Comparison of ENCODE assay signal across 7 cellular contexts in genomic region chr4:38782452-38783108, GRCh38. TPM values are rescaled to one million over a fixed set of nuclear protein-coding genes. Genes with fewer than 3 reads are reported as not detected.
DNase-seq lines count a peak whose midpoint lies in the region; ATAC-seq, FAIRE-seq and TF ChIP-seq lines count a peak whose summit lies in the region.

Gene TLR10, minus strand, starts transcription at chr4:38782990. Its CDS starts 7,400 bp downstream, at chr4:38775590.

- H3K4me3 Mint-ChIP-seq in immature natural killer cell, result peak within 1 kb of the TSS in 1 of 5 donors; percentile 66
- H3K4me3 Mint-ChIP-seq in stimulated activated naive B cell treated with anti-CD40 and anti-IgM and Interleukin-4, amounts not matched to agents 10 μg/mL and 1 μg/mL and 100 μg/mL, for 72 hours, result peak within 1 kb of the TSS; percentile 88

- CTCF ChIA-PET in GM10248 (lab: Yijun Ruan, JAX) (interaction anchor here (0.7 to 9.3 kb wide), 40 partner anchors 12 to 1192 kb away, joined by 3 to 256 read pairs (median 4); partner anchors contain the start of genes TLR1 and TLR6), GM12878 (lab: Yijun Ruan, JAX) (interaction anchor here (0.6 to 8.1 kb wide), 49 partner anchors 8 to 940 kb away, joined by 3 to 449 read pairs (median 5); partner anchors contain the start of genes FAM114A1, TLR1, TLR6 and WDR19)

- peak; percentile 83 for TF ChIP-seq RAD21 in GM12878 (IDR thresholded peaks at IDR 0.05; ENCODE audit: insufficient read depth, low read depth, low read length)

- H3K27ac Mint-ChIP-seq in immature natural killer cell, result no peak within 1 kb of the TSS
- H3K27ac Mint-ChIP-seq in stimulated activated naive B cell treated with anti-CD40 and anti-IgM and Interleukin-4, amounts not matched to agents 10 μg/mL and 1 μg/mL and 100 μg/mL, for 72 hours, result peak within 1 kb of the TSS; percentile 90

- under 1% methylated on average over 12 of the region's 12 CpGs for WGBS in GM12878 (ENCODE audit: insufficient coverage, insufficient replicate concordance, low lambda C conversion rate, missing lambda C conversion rate)

- ATAC-seq in GM21367 (IDR thresholded peaks at IDR 0.05; ENCODE audit: unreplicated experiment), result peak; percentile 58
- ATAC-seq in HG03571 (IDR thresholded peaks at IDR 0.05; ENCODE audit: unreplicated experiment), result peak; percentile 47
- peak; percentile 74 for ATAC-seq in GM12878
- ATAC-seq in stimulated activated naive B cell treated with anti-CD40 and anti-IgM and Interleukin-4, amounts not matched to agents 10 μg/mL and 1 μg/mL and 100 μg/mL, for 72 hours (replicated peaks), result peak; percentile 69 to 75

- H3K9me3 ChIP-seq in NT2/D1 (ENCODE audit: insufficient read depth, low read length) (no peaks in the 10 kb centered on the region), GM12878 (replicated peaks; ENCODE audit: control insufficient read depth, insufficient read depth, low read length) (peaks cover 20% of the 10 kb centered on the region; the same call in 2 of the 3 replicates)

- RAD21 ChIA-PET in GM12878 (lab: Charles Lee; ENCODE audit: unreplicated experiment), result interaction anchor here (0.6 to 4.9 kb wide), 49 partner anchors 9 to 855 kb away, joined by 3 to 437 read pairs (median 5); partner anchors contain the start of genes FAM114A1, TLR1, TLR6 and WDR19

- H3K79me2 ChIP-seq in GM12878 (ENCODE audit: control insufficient read depth, insufficient read depth, low read length), result peaks cover 53% of the 10 kb centered on the region

- no peaks in the 10 kb centered on the region for H3K4me1 ChIP-seq in NT2/D1 (ENCODE audit: insufficient read depth, insufficient read length)
- H3K4me1 ChIP-seq in GM12878 (ENCODE audit: control insufficient read depth, insufficient read depth, low read length), result peaks cover 22% of the 10 kb centered on the region

- H2AFZ ChIP-seq in GM12878 (ENCODE audit: control insufficient read depth, low read depth, low read length), result peak within 1 kb of the TSS; percentile 31

- TSS peak; percentile 80 for BruUV-seq in GM12878 (replicated peaks; lab: Mats Ljungman, UMichigan)

- H3K27me3 ChIP-seq in NT2/D1 (ENCODE audit: insufficient read depth, insufficient read length), result no peaks in the 10 kb centered on the region
- H3K27me3 ChIP-seq in GM12878 (replicated peaks in 1 of 2; ENCODE audit: control insufficient read depth in 2 of 2, insufficient read depth in 2 of 2, low read length in 1 of 2), result no peaks in the 10 kb centered on the region

- H4K20me1 ChIP-seq in GM12878 (ENCODE audit: control insufficient read depth, insufficient read depth), result no peaks in the 10 kb centered on the region

- POLR2A ChIA-PET in GM10248 (lab: Yijun Ruan, JAX), result interaction anchor here (0.5 to 1.9 kb wide), 10 partner anchors 8 to 650 kb away, joined by 3 to 11 read pairs (median 6); partner anchors contain the start of gene TLR1
- POLR2A ChIA-PET in GM12878 (lab: Charles Lee), result interaction anchor here (0.8 to 5.6 kb wide), 17 partner anchors 9 to 622 kb away, joined by 3 to 196 read pairs (median 4); partner anchors contain the start of genes FAM114A1, TLR1 and TLR6

- peak; percentile 72 for TF ChIP-seq POLR2A in GM12878 (IDR thresholded peaks at IDR 0.05; ENCODE audit: low read depth, low read length)

- H3K9ac ChIP-seq in NT2/D1 (ENCODE audit: insufficient read length, low read depth), result no peak within 1 kb of the TSS
- peak within 1 kb of the TSS; percentile 88 for H3K9ac ChIP-seq in GM12878 (ENCODE audit: control insufficient read depth, insufficient read depth, low read length)

- H3K4me2 ChIP-seq in GM12878 (ENCODE audit: control insufficient read depth, insufficient read depth), result peak within 1 kb of the TSS; percentile 92

- TF ChIP-seq EP300 in GM12878 (IDR thresholded peaks at IDR 0.05; ENCODE audit: borderline replicate concordance in 1 of 2, control insufficient read depth in 1 of 2, low read depth in 2 of 2, low read length in 2 of 2), result no peak

- H3K27me3 Mint-ChIP-seq in immature natural killer cell (ENCODE audit: low read depth in 3 of 3), result peaks cover 0 to 2% (median 2%) of the 10 kb centered on the region in 3 donors
- no peaks in the 10 kb centered on the region for H3K27me3 Mint-ChIP-seq in stimulated activated naive B cell treated with anti-CD40 and anti-IgM and Interleukin-4, amounts not matched to agents 10 μg/mL and 1 μg/mL and 100 μg/mL, for 72 hours

- H3K36me3 Mint-ChIP-seq in immature natural killer cell, result no peaks in the 10 kb centered on the region
- peaks cover 13 to 16% of the 10 kb centered on the region in 2 donors for H3K36me3 Mint-ChIP-seq in stimulated activated naive B cell treated with anti-CD40 and anti-IgM and Interleukin-4, amounts not matched to agents 10 μg/mL and 1 μg/mL and 100 μg/mL, for 72 hours

- no peak for FAIRE-seq in GM12878 (lab: Jason Lieb, UNC)

- no peaks in the 10 kb centered on the region for H3K9me3 Mint-ChIP-seq in immature natural killer cell
- H3K9me3 Mint-ChIP-seq in stimulated activated naive B cell treated with anti-CD40 and anti-IgM and Interleukin-4, amounts not matched to agents 10 μg/mL and 1 μg/mL and 100 μg/mL, for 72 hours, result peaks cover 0 to 2% of the 10 kb centered on the region in 2 donors

- SMC1A ChIA-PET in GM12878 (lab: Charles Lee; ENCODE audit: uncharacterized antibody, unreplicated experiment), result interaction anchor here (0.5 to 8.9 kb wide), 45 partner anchors 9 to 713 kb away, joined by 3 to 468 read pairs (median 5); partner anchors contain the start of genes FAM114A1, TLR1, TLR6 and TMEM156

- in situ Hi-C loops in GM12878 (cut with MboI), result no loop called here

- intact Hi-C loops in GM12878 (cut with micrococcal nuclease; ENCODE audit: unreplicated experiment), result loop anchor here (1.0 to 5.0 kb wide), 4 partner anchors 21 to 74 kb away; partner anchors contain the start of genes TLR1 and TLR6

- no peaks in the 10 kb centered on the region for H3K36me3 ChIP-seq in NT2/D1 (ENCODE audit: insufficient read depth, insufficient read length, low read length)
- H3K36me3 ChIP-seq in GM12878 (ENCODE audit: control insufficient read depth in 2 of 2, insufficient read depth in 2 of 2, low read length in 1 of 2), result peaks cover 0 to 9% of the 10 kb centered on the region in 2 experiments; a peak in 1 of 4 replicates

- DNase-seq in GM10248 (ENCODE audit: extremely low spot score) (peak; percentile 67), NT2/D1 (ENCODE audit: low read depth, low spot score) (peak; percentile 2), GM12878 (ENCODE audit: low read depth, low spot score) (peak; percentile 82), immature natural killer cell (peak; percentile 36 to 49 (median 45))
- DNase-seq in stimulated activated naive B cell treated with anti-CD40 and anti-IgM and Interleukin-4, amounts not matched to agents 10 μg/mL and 1 μg/mL and 100 μg/mL, for 72 hours, result peak; percentile 60

- no peak within 1 kb of the TSS for H3K4me3 ChIP-seq in NT2/D1 (ENCODE audit: insufficient read length, low read depth)
- H3K4me3 ChIP-seq in GM12878, result peak within 1 kb of the TSS; percentile 81

- H3K27ac ChIP-seq in GM12878 (ENCODE audit: control insufficient read depth, insufficient read depth), result peak within 1 kb of the TSS; percentile 96

- peak; percentile 55 for TF ChIP-seq CTCF in GM10248 (IDR thresholded peaks at IDR 0.05; ENCODE audit: control extremely low read depth, extremely low read depth, low read depth, missing control alignments)
- peak; percentile 60 to 68 (median 63) for TF ChIP-seq CTCF in GM12878 (IDR thresholded peaks at IDR 0.05 in 2 of 3, conservative IDR thresholded peaks at IDR 0.05 in 1 of 3; ENCODE audit: control insufficient read depth in 2 of 3, extremely low read depth in 1 of 3, insufficient read depth in 1 of 3, low read depth in 3 of 3, low read length in 3 of 3)

- H3K4me1 Mint-ChIP-seq in immature natural killer cell, result peaks cover 2 to 8% of the 10 kb centered on the region in 2 donors
- peaks cover 18 to 54% of the 10 kb centered on the region in 2 donors for H3K4me1 Mint-ChIP-seq in stimulated activated naive B cell treated with anti-CD40 and anti-IgM and Interleukin-4, amounts not matched to agents 10 μg/mL and 1 μg/mL and 100 μg/mL, for 72 hours

TF ChIP-seq in GM12878, 131 proteins besides CTCF, POLR2A, EP300 and RAD21 (continues in another document):
- TF ChIP-seq DPF2 (IDR thresholded peaks at IDR 0.05), result no peak
- TF ChIP-seq POLR2AphosphoS5 (IDR thresholded peaks at IDR 0.05; ENCODE audit: low read length), result peak; percentile 90
- TF ChIP-seq RELB (IDR thresholded peaks at IDR 0.05; ENCODE audit: low read depth), result peak; percentile 54; the same call in 1 of the 2 replicates
- TF ChIP-seq MXI1 (IDR thresholded peaks at IDR 0.05; ENCODE audit: low read depth, low read length), result no peak
- no peak for TF ChIP-seq NFIC (IDR thresholded peaks at IDR 0.05; ENCODE audit: low read depth, low read length)

RNA-seq across cellular contexts. Expression of gene TLR10, which starts in this region (rescaled TPM):
- 307 and 331 TPM in 2 replicates for total RNA-seq in GM12878 (2013; cell fraction: nucleolus; rRNA removed)
- total RNA-seq in GM12878 (2014; rRNA removed) (82.7 and 109 TPM in 2 replicates), GM12878 (2014; rRNA removed; fragmentation: Illumina TruSeq; extraction: Trizol) (107 and 109 TPM in 2 replicates), GM12878 (2021) (50.4 and 52.8 TPM in 2 replicates)
- 37.6 TPM for polyA plus RNA-seq in GM12878 (2011; ENCODE audit: low read depth)
- polyA plus RNA-seq in GM12878 (2011; rRNA removed) (149 and 243 TPM in 2 replicates), GM12878 (2014; fragmentation: Illumina TruSeq; extraction: Trizol) (118 and 166 TPM in 2 replicates), GM12878 (2014; fragmentation: Nextera tagmentation; extraction: Ambion mirVana) (10 to 100 TPM; 31.5 to 41.8 TPM), GM12878 (2014; rRNA removed) (65.8 and 79.3 TPM in 2 replicates), GM12878 (2016; fragmentation: Nextera tagmentation; extraction: Ambion mirVana) (10 to 100 TPM; 45.9 to 47.1 TPM), immature natural killer cell (1 to 10 TPM in 1 of 3 donors, under 1 TPM in 2; 0.55 to 4.5 (median 0.72) TPM)
- 53.5 and 61.0 TPM in 2 replicates for polyA plus RNA-seq in GM12878 (2011; cell fraction: cytosol; rRNA removed)
- polyA plus RNA-seq in GM12878 (2011; cell fraction: nucleus; rRNA removed), result 75.6 and 82.5 TPM in 2 replicates
- 49.5 and 69.6 TPM in 2 replicates for polyA plus RNA-seq in GM12878 (2012)
- polyA minus RNA-seq in GM12878 (2011; rRNA and poly(A)+ RNA removed), result 80.6 and 111 TPM in 2 replicates
- polyA minus RNA-seq in GM12878 (2011; cell fraction: cytosol; rRNA and poly(A)+ RNA removed), result 23.4 and 28.1 TPM in 2 replicates
- 39.7 and 47.2 TPM in 2 replicates for polyA minus RNA-seq in GM12878 (2011; cell fraction: nucleus; rRNA and poly(A)+ RNA removed)

Comparison
In these comparisons a context has a peak if more than half of its experiments do, and no peak if none do; other contexts are left out.
1. RNA of gene TLR10 (polyA plus RNA-seq): 31.5 to 243 TPM in GM12878; 0.55 to 4.5 TPM in immature natural killer cell; every median in the first group is over 4 times any median in the second.
2. DNase-seq: peak in every context shown above with its lines; median percentile 82 in GM12878; 67 in GM10248; 60 in stimulated activated naive B cell treated with anti-CD40 and anti-IgM and Interleukin-4, amounts not matched to agents 10 μg/mL and 1 μg/mL and 100 μg/mL, for 72 hours; 45 in immature natural killer cell; 2 in NT2/D1.
3. Peak in every context shown above with its lines, with median percentiles within 50 percentile points of each other: ATAC-seq.